In the genomic region with DNA sequence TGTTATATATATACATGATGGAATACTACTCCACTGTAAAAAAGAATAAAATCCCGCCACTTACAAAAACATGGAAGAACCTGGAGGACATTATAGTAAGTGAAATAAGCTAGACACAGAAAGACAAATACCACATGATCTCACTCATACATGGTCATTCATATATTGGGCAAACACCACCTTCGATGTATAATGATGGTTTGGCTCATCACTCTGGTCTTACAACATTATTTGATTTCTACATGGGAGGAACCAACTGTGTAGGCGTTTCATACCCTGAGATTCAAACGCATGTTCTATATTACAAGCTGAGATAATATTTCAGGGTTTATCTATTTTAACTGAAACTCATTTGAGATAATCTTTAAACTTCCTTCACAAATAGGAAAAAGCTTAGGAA, we compare ENCODE assay signal across 30 cellular contexts. TPM values are rescaled to one million over a fixed set of nuclear protein-coding genes. Genes with fewer than 3 reads are reported as not detected.
"Had no signal": no experiment of that assay in that cellular context is flagged by ENCODE, and none has a peak within 500 bp of the region (broad histone marks: within the 10 kb centered on the region; RNA-seq: fewer than 3 reads in every experiment).

No MANE protein-coding gene starts in this region.

- H3K4me3 Mint-ChIP-seq: activated B cell treated with CpG ODN at 0.5 μM for 24 hours; activated CD4-positive, alpha-beta memory T cell treated with anti-CD3 and anti-CD28 coated beads for 36 hours; activated CD4-positive, alpha-beta T cell treated with anti-CD3 and anti-CD28 coated beads, Interleukin-2, amount 10 ng/mL, durations not matched to agents 24 days and 14 days; activated CD8-positive, alpha-beta memory T cell treated with anti-CD3 and anti-CD28 coated beads, Interleukin-2, amount 10 ng/mL, durations not matched to agents 7 days and 5 days; activated CD8-positive, alpha-beta T cell treated with anti-CD3 and anti-CD28 coated beads, Interleukin-2, amount 10 ng/mL, durations not matched to agents 7 days and 5 days; activated naive CD8-positive, alpha-beta T cell; activated T-helper 1 cell treated with anti-CD3 and anti-CD28 coated beads, Interleukin-12 subunit alpha, Interleukin-12 subunit beta, Interleukin-2, Interleukin-4 antibody, amounts not matched to agents 30 ng/mL and 10 ng/mL and 1 ng/mL, durations not matched to agents 14 hours and 24 hours and 36 hours; central memory CD8-positive, alpha-beta T cell; effector memory CD8-positive, alpha-beta T cell; T-helper 17 cell; T-helper 2 cell treated with Interferon-gamma antibody and Interleukin-4, amounts not matched to agents 5 μg/mL and 100 μg/mL, for 36 hours had no signal

- H3K4me3 ChIP-seq: body of pancreas, esophagus squamous epithelium had no signal

- H3K9me3 Mint-ChIP-seq: activated B cell treated with CpG ODN at 0.5 μM for 24 hours had no signal

- H3K27ac Mint-ChIP-seq: activated B cell treated with CpG ODN at 0.5 μM for 24 hours; activated CD4-positive, alpha-beta memory T cell treated with anti-CD3 and anti-CD28 coated beads for 36 hours; activated CD4-positive, alpha-beta T cell treated with anti-CD3 and anti-CD28 coated beads, Interleukin-2, amount 10 ng/mL, durations not matched to agents 24 days and 14 days; activated CD8-positive, alpha-beta memory T cell treated with anti-CD3 and anti-CD28 coated beads, Interleukin-2, amount 10 ng/mL, durations not matched to agents 7 days and 5 days; activated CD8-positive, alpha-beta T cell treated with anti-CD3 and anti-CD28 coated beads, Interleukin-2, amount 10 ng/mL, durations not matched to agents 7 days and 5 days; activated naive CD8-positive, alpha-beta T cell; activated T-helper 1 cell treated with anti-CD3 and anti-CD28 coated beads, Interleukin-12 subunit alpha, Interleukin-12 subunit beta, Interleukin-2, Interleukin-4 antibody, amounts not matched to agents 30 ng/mL and 10 ng/mL and 1 ng/mL, durations not matched to agents 14 hours and 24 hours and 36 hours; activated T-helper 2 cell treated with anti-CD3 and anti-CD28 coated beads, Interferon-gamma antibody, Interleukin-2, Interleukin-4, amounts not matched to agents 10 μg/mL and 5 μg/mL and 100 μg/mL, durations not matched to agents 14 hours and 24 hours and 36 hours; effector memory CD8-positive, alpha-beta T cell; T-helper 17 cell; T-helper 2 cell treated with Interferon-gamma antibody and Interleukin-4, amounts not matched to agents 5 μg/mL and 100 μg/mL, for 36 hours had no signal

- H3K4me1 Mint-ChIP-seq: activated B cell treated with CpG ODN at 0.5 μM for 24 hours; central memory CD8-positive, alpha-beta T cell had no signal

- DNase-seq: activated B cell treated with CpG ODN at 0.5 μM for 24 hours; activated CD4-positive, alpha-beta memory T cell treated with anti-CD3 and anti-CD28 coated beads for 36 hours; activated CD4-positive, alpha-beta T cell treated with anti-CD3 and anti-CD28 coated beads, Interleukin-2, amount 10 ng/mL, durations not matched to agents 24 days and 14 days; activated CD8-positive, alpha-beta memory T cell treated with anti-CD3 and anti-CD28 coated beads, Interleukin-2, amount 10 ng/mL, durations not matched to agents 7 days and 5 days; activated CD8-positive, alpha-beta memory T cell treated with anti-CD3 and anti-CD28 coated beads, Interleukin-2, amount 50 U/mL, for 4 hours; activated CD8-positive, alpha-beta T cell treated with anti-CD3 and anti-CD28 coated beads, Interleukin-2, amount 10 ng/mL, durations not matched to agents 7 days and 5 days; activated effector memory CD4-positive, alpha-beta T cell treated with anti-CD3 and anti-CD28 coated beads, Interleukin-2, amount 50 U/mL, for 16 hours; activated naive CD4-positive, alpha-beta T cell; activated naive CD4-positive, alpha-beta T cell treated with anti-CD3 and anti-CD28 coated beads, Interleukin-2, amount 50 U/mL, for 16 hours; activated T-cell treated with anti-CD3 and anti-CD28 coated beads, Interleukin-2, amount 50 U/mL, for 1 hour; activated T-cell treated with anti-CD3 and anti-CD28 coated beads, Interleukin-2, amount 50 U/mL, for 48 hours; amygdala; aorta; body of pancreas; cortex of kidney; dermis blood vessel endothelial cell; effector CD4-positive, alpha-beta T cell; effector memory CD8-positive, alpha-beta T cell; esophagus squamous epithelium; foreskin fibroblast; head of caudate nucleus; T-helper 1 cell; T-helper 17 cell; T1000; WERI-Rb-1 had no signal

- H3K27me3 Mint-ChIP-seq: activated B cell treated with CpG ODN at 0.5 μM for 24 hours; activated CD4-positive, alpha-beta memory T cell treated with anti-CD3 and anti-CD28 coated beads for 36 hours; activated CD4-positive, alpha-beta T cell treated with anti-CD3 and anti-CD28 coated beads, Interleukin-2, amount 10 ng/mL, durations not matched to agents 24 days and 14 days; activated CD8-positive, alpha-beta memory T cell treated with anti-CD3 and anti-CD28 coated beads, Interleukin-2, amount 10 ng/mL, durations not matched to agents 7 days and 5 days; activated naive CD8-positive, alpha-beta T cell; central memory CD8-positive, alpha-beta T cell; effector memory CD8-positive, alpha-beta T cell; T-helper 17 cell had no signal

RNA-seq across cellular contexts. Expression of a gene that starts 48.3 kb away (rescaled TPM):
- total RNA-seq: dermis blood vessel endothelial cell had no signal
